Comparison of ENCODE assay signal across 24 cellular contexts in genomic region chr7:72230281-72230680, GRCh38.
"Had no signal": no experiment of that assay in that cellular context is flagged by ENCODE, and none has a peak within 500 bp of the region (broad histone marks: within the 10 kb centered on the region; RNA-seq: fewer than 3 reads in every experiment).

No MANE protein-coding gene starts in this region.

- H3K36me3 ChIP-seq: colonic mucosa, esophagus muscularis mucosa, esophagus squamous epithelium, gastrocnemius medialis, gastroesophageal sphincter, heart left ventricle, heart right ventricle had no signal

- H3K27me3 Mint-ChIP-seq: dendritic cell treated with granulocyte-macrophage colony-stimulating factor and Interleukin-4, amounts not matched to agents 40 ng/mL and 50 ng/mL, for 4 days; effector memory CD8-positive, alpha-beta T cell had no signal

- H3K4me3 ChIP-seq: colonic mucosa, coronary artery, dorsolateral prefrontal cortex, esophagus muscularis mucosa, esophagus squamous epithelium, gastrocnemius medialis, gastroesophageal sphincter, heart left ventricle, heart right ventricle had no signal

- H3K4me1 ChIP-seq: colonic mucosa, esophagus muscularis mucosa, esophagus squamous epithelium, foreskin keratinocyte, gastrocnemius medialis, gastroesophageal sphincter, heart left ventricle, heart right ventricle had no signal

- H3K9me3 ChIP-seq: colonic mucosa, esophagus muscularis mucosa, esophagus squamous epithelium, gastrocnemius medialis, gastroesophageal sphincter, heart left ventricle, heart right ventricle had no signal

- DNase-seq: colonic mucosa; cortex of kidney; dermis blood vessel endothelial cell; dorsolateral prefrontal cortex; effector CD4-positive, alpha-beta T cell; effector CD8-positive, alpha-beta T cell; effector memory CD4-positive, alpha-beta T cell; effector memory CD8-positive, alpha-beta T cell; endodermal cell; erythroblast; esophagus squamous epithelium; foreskin fibroblast; foreskin keratinocyte; foreskin melanocyte; gastrocnemius medialis; glutamatergic neuron; heart left ventricle; heart right ventricle had no signal

- H3K27me3 ChIP-seq: colonic mucosa, dorsolateral prefrontal cortex, esophagus muscularis mucosa, esophagus squamous epithelium, foreskin keratinocyte, gastrocnemius medialis, gastroesophageal sphincter, heart left ventricle had no signal

- H3K27ac Mint-ChIP-seq: dendritic cell treated with granulocyte-macrophage colony-stimulating factor and Interleukin-4, amounts not matched to agents 40 ng/mL and 50 ng/mL, for 4 days; effector memory CD8-positive, alpha-beta T cell; endodermal cell had no signal

- H3K4me3 Mint-ChIP-seq: dendritic cell treated with granulocyte-macrophage colony-stimulating factor and Interleukin-4, amounts not matched to agents 40 ng/mL and 50 ng/mL, for 4 days; effector memory CD8-positive, alpha-beta T cell; endodermal cell had no signal

- H3K9me3 Mint-ChIP-seq: dendritic cell treated with granulocyte-macrophage colony-stimulating factor and Interleukin-4, amounts not matched to agents 40 ng/mL and 50 ng/mL, for 4 days had no signal

- H3K27ac ChIP-seq: colonic mucosa, coronary artery, dorsolateral prefrontal cortex, epithelial cell of prostate, esophagus muscularis mucosa, esophagus squamous epithelium, foreskin keratinocyte, gastrocnemius medialis, gastroesophageal sphincter, heart left ventricle, heart right ventricle had no signal

- ATAC-seq: effector memory CD8-positive, alpha-beta T cell; esophagus mucosa; foreskin keratinocyte; gastrocnemius medialis; gastroesophageal sphincter; heart left ventricle; heart right ventricle had no signal
